Comparison of ENCODE assay signal across 1 cellular context in the genomic region with DNA sequence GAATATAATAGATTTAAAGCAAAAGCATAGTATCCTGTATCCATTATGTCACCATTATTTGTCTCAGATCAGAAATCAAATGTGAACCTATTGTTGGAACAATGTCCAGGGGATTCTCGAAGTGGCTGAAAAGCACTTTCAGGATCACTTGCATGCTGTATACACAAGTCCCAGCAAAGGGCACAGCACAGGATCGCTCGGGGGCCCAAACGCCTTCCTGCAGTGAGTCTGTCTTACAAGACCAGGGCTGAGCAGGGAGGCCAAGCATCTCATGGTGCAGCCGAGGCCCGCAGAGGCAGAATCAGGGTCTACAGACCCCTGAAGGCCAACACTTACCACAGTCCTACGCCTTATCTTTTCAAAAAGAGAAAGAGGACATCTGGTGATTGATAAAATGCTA.
TF ChIP-seq lines count a peak whose summit lies in the region.

No MANE protein-coding gene starts in this region.

TF ChIP-seq in HepG2, 621 proteins besides CTCF, POLR2A, EP300 and RAD21 (continued from another document):
- TF ChIP-seq, protein P1, sequence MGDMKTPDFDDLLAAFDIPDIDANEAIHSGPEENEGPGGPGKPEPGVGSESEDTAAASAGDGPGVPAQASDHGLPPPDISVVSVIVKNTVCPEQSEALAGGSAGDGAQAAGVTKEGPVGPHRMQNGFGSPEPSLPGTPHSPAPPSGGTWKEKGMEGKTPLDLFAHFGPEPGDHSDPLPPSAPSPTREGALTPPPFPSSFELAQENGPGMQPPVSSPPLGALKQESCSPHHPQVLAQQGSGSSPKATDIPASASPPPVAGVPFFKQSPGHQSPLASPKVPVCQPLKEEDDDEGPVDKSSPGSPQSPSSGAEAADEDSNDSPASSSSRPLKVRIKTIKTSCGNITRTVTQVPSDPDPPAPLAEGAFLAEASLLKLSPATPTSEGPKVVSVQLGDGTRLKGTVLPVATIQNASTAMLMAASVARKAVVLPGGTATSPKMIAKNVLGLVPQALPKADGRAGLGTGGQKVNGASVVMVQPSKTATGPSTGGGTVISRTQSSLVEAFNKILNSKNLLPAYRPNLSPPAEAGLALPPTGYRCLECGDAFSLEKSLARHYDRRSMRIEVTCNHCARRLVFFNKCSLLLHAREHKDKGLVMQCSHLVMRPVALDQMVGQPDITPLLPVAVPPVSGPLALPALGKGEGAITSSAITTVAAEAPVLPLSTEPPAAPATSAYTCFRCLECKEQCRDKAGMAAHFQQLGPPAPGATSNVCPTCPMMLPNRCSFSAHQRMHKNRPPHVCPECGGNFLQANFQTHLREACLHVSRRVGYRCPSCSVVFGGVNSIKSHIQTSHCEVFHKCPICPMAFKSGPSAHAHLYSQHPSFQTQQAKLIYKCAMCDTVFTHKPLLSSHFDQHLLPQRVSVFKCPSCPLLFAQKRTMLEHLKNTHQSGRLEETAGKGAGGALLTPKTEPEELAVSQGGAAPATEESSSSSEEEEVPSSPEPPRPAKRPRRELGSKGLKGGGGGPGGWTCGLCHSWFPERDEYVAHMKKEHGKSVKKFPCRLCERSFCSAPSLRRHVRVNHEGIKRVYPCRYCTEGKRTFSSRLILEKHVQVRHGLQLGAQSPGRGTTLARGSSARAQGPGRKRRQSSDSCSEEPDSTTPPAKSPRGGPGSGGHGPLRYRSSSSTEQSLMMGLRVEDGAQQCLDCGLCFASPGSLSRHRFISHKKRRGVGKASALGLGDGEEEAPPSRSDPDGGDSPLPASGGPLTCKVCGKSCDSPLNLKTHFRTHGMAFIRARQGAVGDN (CRISPR knock-in tag; IDR thresholded peaks at IDR 0.05): no peak
- TF ChIP-seq MBNL3 (CRISPR knock-in tag; conservative IDR thresholded peaks at IDR 0.05) (no peak), ZNF782 (CRISPR knock-in tag; IDR thresholded peaks at IDR 0.05; ENCODE audit: borderline replicate concordance) (no peak), ZFP1 (CRISPR knock-in tag; IDR thresholded peaks at IDR 0.05) (no peak), SMARCE1 (IDR thresholded peaks at IDR 0.05; ENCODE audit: borderline replicate concordance) (no peak), ZFP90 (CRISPR knock-in tag; IDR thresholded peaks at IDR 0.05; ENCODE audit: borderline replicate concordance) (no peak), POGZ (CRISPR knock-in tag; IDR thresholded peaks at IDR 0.05) (no peak), RFXAP (CRISPR knock-in tag; IDR thresholded peaks at IDR 0.05; ENCODE audit: borderline replicate concordance) (no peak), ZSCAN29 (CRISPR knock-in tag; conservative IDR thresholded peaks at IDR 0.05) (no peak), ZNF274 (CRISPR knock-in tag; IDR thresholded peaks at IDR 0.05) (no peak), ZNF83 (CRISPR knock-in tag; IDR thresholded peaks at IDR 0.05; ENCODE audit: borderline replicate concordance) (no peak)
- TF ChIP-seq, protein P2, sequence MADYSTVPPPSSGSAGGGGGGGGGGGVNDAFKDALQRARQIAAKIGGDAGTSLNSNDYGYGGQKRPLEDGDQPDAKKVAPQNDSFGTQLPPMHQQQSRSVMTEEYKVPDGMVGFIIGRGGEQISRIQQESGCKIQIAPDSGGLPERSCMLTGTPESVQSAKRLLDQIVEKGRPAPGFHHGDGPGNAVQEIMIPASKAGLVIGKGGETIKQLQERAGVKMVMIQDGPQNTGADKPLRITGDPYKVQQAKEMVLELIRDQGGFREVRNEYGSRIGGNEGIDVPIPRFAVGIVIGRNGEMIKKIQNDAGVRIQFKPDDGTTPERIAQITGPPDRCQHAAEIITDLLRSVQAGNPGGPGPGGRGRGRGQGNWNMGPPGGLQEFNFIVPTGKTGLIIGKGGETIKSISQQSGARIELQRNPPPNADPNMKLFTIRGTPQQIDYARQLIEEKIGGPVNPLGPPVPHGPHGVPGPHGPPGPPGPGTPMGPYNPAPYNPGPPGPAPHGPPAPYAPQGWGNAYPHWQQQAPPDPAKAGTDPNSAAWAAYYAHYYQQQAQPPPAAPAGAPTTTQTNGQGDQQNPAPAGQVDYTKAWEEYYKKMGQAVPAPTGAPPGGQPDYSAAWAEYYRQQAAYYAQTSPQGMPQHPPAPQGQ (CRISPR knock-in tag; IDR thresholded peaks at IDR 0.05; ENCODE audit: borderline replicate concordance): no peak
- TF ChIP-seq, protein P3, sequence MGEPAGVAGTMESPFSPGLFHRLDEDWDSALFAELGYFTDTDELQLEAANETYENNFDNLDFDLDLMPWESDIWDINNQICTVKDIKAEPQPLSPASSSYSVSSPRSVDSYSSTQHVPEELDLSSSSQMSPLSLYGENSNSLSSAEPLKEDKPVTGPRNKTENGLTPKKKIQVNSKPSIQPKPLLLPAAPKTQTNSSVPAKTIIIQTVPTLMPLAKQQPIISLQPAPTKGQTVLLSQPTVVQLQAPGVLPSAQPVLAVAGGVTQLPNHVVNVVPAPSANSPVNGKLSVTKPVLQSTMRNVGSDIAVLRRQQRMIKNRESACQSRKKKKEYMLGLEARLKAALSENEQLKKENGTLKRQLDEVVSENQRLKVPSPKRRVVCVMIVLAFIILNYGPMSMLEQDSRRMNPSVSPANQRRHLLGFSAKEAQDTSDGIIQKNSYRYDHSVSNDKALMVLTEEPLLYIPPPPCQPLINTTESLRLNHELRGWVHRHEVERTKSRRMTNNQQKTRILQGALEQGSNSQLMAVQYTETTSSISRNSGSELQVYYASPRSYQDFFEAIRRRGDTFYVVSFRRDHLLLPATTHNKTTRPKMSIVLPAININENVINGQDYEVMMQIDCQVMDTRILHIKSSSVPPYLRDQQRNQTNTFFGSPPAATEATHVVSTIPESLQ (CRISPR knock-in tag; conservative IDR thresholded peaks at IDR 0.05): no peak
- TF ChIP-seq, protein P4, sequence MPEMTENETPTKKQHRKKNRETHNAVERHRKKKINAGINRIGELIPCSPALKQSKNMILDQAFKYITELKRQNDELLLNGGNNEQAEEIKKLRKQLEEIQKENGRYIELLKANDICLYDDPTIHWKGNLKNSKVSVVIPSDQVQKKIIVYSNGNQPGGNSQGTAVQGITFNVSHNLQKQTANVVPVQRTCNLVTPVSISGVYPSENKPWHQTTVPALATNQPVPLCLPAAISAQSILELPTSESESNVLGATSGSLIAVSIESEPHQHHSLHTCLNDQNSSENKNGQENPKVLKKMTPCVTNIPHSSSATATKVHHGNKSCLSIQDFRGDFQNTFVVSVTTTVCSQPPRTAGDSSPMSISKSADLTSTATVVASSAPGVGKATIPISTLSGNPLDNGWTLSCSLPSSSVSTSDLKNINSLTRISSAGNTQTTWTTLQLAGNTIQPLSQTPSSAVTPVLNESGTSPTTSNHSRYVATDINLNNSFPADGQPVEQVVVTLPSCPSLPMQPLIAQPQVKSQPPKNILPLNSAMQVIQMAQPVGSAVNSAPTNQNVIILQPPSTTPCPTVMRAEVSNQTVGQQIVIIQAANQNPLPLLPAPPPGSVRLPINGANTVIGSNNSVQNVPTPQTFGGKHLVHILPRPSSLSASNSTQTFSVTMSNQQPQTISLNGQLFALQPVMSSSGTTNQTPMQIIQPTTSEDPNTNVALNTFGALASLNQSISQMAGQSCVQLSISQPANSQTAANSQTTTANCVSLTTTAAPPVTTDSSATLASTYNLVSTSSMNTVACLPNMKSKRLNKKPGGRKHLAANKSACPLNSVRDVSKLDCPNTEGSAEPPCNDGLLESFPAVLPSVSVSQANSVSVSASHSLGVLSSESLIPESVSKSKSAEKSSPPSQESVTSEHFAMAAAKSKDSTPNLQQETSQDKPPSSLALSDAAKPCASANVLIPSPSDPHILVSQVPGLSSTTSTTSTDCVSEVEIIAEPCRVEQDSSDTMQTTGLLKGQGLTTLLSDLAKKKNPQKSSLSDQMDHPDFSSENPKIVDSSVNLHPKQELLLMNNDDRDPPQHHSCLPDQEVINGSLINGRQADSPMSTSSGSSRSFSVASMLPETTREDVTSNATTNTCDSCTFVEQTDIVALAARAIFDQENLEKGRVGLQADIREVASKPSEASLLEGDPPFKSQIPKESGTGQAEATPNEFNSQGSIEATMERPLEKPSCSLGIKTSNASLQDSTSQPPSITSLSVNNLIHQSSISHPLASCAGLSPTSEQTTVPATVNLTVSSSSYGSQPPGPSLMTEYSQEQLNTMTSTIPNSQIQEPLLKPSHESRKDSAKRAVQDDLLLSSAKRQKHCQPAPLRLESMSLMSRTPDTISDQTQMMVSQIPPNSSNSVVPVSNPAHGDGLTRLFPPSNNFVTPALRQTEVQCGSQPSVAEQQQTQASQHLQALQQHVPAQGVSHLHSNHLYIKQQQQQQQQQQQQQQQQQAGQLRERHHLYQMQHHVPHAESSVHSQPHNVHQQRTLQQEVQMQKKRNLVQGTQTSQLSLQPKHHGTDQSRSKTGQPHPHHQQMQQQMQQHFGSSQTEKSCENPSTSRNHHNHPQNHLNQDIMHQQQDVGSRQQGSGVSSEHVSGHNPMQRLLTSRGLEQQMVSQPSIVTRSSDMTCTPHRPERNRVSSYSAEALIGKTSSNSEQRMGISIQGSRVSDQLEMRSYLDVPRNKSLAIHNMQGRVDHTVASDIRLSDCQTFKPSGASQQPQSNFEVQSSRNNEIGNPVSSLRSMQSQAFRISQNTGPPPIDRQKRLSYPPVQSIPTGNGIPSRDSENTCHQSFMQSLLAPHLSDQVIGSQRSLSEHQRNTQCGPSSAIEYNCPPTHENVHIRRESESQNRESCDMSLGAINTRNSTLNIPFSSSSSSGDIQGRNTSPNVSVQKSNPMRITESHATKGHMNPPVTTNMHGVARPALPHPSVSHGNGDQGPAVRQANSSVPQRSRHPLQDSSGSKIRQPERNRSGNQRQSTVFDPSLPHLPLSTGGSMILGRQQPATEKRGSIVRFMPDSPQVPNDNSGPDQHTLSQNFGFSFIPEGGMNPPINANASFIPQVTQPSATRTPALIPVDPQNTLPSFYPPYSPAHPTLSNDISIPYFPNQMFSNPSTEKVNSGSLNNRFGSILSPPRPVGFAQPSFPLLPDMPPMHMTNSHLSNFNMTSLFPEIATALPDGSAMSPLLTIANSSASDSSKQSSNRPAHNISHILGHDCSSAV (CRISPR knock-in tag; IDR thresholded peaks at IDR 0.05; ENCODE audit: borderline replicate concordance): no peak
